Comparison of ENCODE assay signal across 11 cellular contexts in the genomic region with DNA sequence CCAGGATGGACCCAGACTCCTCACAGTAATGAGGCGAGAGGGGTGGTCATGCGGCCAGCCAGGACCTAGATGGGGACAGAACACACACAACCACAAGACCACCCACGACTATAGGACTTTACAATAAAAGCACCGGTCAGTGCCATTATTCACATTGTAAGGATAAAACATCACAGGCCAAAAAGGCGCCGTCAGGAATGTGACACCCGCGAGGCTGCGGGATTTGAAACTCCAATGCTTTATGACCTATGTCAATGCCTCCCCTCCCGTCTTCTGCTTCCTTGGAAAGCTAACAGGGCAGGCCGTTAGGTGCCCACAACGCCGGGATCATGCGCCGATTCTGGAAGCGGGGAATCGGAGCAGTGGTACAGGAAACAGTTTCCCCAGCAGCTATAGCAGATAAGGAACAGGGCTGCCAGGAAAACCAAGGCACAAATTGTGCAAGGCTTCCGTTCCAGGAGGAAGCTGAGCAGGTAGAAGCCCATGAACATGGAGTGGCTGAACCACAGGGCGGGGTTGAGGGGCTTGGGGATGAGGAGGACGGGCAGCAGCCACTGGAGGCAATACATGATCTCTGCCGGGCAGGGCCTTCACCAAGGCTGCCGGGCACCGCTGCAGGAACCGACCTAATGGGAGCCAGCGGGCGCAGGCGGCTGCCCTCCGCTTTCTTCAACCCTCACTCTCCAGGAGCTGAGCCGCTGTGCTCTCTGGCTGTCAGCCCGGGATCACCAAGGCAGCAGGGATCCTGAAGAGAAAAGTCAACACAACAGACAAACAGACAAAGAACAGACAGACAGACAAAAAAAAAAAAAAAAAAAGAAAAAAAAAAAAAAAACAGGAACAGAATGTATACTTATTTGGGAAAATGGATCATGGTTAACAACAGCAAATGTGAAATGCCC. TPM values are rescaled to one million over a fixed set of nuclear protein-coding genes. Genes with fewer than 3 reads are reported as not detected.
A peak's percentile ranks its signal among the peaks of the same experiment; 100 is the strongest.
DNase-seq lines count a peak whose midpoint lies in the region; ATAC-seq, FAIRE-seq and TF ChIP-seq lines count a peak whose summit lies in the region.
"Had no signal": no experiment of that assay in that cellular context is flagged by ENCODE, and none has a peak within 500 bp of the region (broad histone marks: within the 10 kb centered on the region; RNA-seq: fewer than 3 reads in every experiment).

No MANE protein-coding gene starts in this region.

- no peaks in the 10 kb centered on the region for H3K27me3 Mint-ChIP-seq in activated B cell treated with CpG ODN at 0.5 μM for 24 hours
- H3K27me3 Mint-ChIP-seq in activated CD4-positive, alpha-beta memory T cell treated with anti-CD3 and anti-CD28 coated beads, Interleukin-2, amount 10 ng/mL, durations not matched to agents 7 days and 5 days, result no peaks in the 10 kb centered on the region
- H3K27me3 Mint-ChIP-seq: stimulated activated naive CD8-positive, alpha-beta T cell treated with anti-CD3 and anti-CD28 coated beads, Interleukin-15, Interleukin-2, amounts not matched to agents 100 ng/mL and 50 ng/mL, for 24 hours had no signal

- H3K27me3 ChIP-seq in HepG2 (ENCODE audit: control insufficient read depth in 1 of 2, insufficient read depth in 2 of 2, low read length in 2 of 2), result no peaks in the 10 kb centered on the region

- no peak for TF ChIP-seq EP300 in HepG2 (IDR thresholded peaks at IDR 0.05; ENCODE audit: low read depth in 2 of 2, low read length in 2 of 2)
- no peak for TF ChIP-seq EP300 in HepG2 (CRISPR knock-in tag; IDR thresholded peaks at IDR 0.05; ENCODE audit: borderline replicate concordance)

- in situ Hi-C loops in HepG2 (cut with HindIII; ENCODE audit: extremely low pct_ligation_motif_present, low pct_unique_long_range_greater_than_20kb), result no loop called here

- ATAC-seq in activated B cell treated with CpG ODN at 0.5 μM for 24 hours (ENCODE audit: low read depth) (no peak), HepG2 (peak; percentile 13; the same call in 1 of the 3 replicates), HG03460 (IDR thresholded peaks at IDR 0.05; ENCODE audit: unreplicated experiment) (no peak)
- ATAC-seq in activated naive CD4-positive, alpha-beta T cell treated with anti-CD3 and anti-CD28 coated beads, Interleukin-2, amount 50 U/mL, for 72 hours, result no peak

- no peak for TF ChIP-seq RAD21 in HepG2 (CRISPR knock-in tag; IDR thresholded peaks at IDR 0.05)

- POLR2A ChIA-PET in activated B cell treated with CpG ODN at 0.5 μM for 24 hours (lab: Charles Lee), result no interaction called here
- POLR2A ChIA-PET in HepG2 (lab: Yijun Ruan, JAX), result interaction anchor here (0.9 to 1.8 kb wide), 3 partner anchors 10 to 13 kb away, joined by 3 to 6 read pairs (median 6); no protein-coding TSS in a partner anchor
- POLR2A ChIA-PET in activated CD4-positive, alpha-beta memory T cell treated with anti-CD3 and anti-CD28 coated beads, Interleukin-2, amount 10 ng/mL, durations not matched to agents 7 days and 5 days (lab: Charles Lee), result no interaction called here

- peaks cover 38% of the 10 kb centered on the region for H3K4me1 Mint-ChIP-seq in activated B cell treated with CpG ODN at 0.5 μM for 24 hours
- peaks cover 8% of the 10 kb centered on the region for H3K4me1 Mint-ChIP-seq in activated CD4-positive, alpha-beta memory T cell treated with anti-CD3 and anti-CD28 coated beads, Interleukin-2, amount 10 ng/mL, durations not matched to agents 7 days and 5 days

- DNase-seq in NCI-H1105 treated with DMSO at 0.1 percent for 48 hours (lab: John Stamatoyannopoulos, UW) (peak; percentile 44), activated B cell treated with CpG ODN at 0.5 μM for 24 hours (peak; percentile 3), HepG2 (ENCODE audit: low spot score) (no peak), substantia nigra (lab: John Stamatoyannopoulos, UW) (peak in 33 of 49 donors; percentile 13 to 78 (median 41))
- DNase-seq in activated CD4-positive, alpha-beta memory T cell treated with anti-CD3 and anti-CD28 coated beads, Interleukin-2, amount 10 ng/mL, durations not matched to agents 7 days and 5 days, result no peak
- no peak for DNase-seq in activated naive CD4-positive, alpha-beta T cell treated with anti-CD3 and anti-CD28 coated beads, Interleukin-2, amount 50 U/mL, for 72 hours (ENCODE audit: low spot score in 2 of 2)
- DNase-seq: activated T-cell treated with anti-CD3 and anti-CD28 coated beads, Interleukin-2, amount 50 U/mL, for 48 hours had no signal

- peaks cover 27% of the 10 kb centered on the region for H4K20me1 ChIP-seq in HepG2 (ENCODE audit: insufficient read depth, low read length)

- 93% methylated on average over 30 of the region's 30 CpGs for WGBS in HepG2 (ENCODE audit: low lambda C conversion rate)

- CTCF ChIA-PET in activated B cell treated with CpG ODN at 0.5 μM for 24 hours (lab: Charles Lee), result no interaction called here
- CTCF ChIA-PET in HepG2 (lab: Yijun Ruan, JAX; ENCODE audit: low intra/inter-chr PET ratio, low total read pairs), result no interaction called here
- CTCF ChIA-PET in activated CD4-positive, alpha-beta memory T cell treated with anti-CD3 and anti-CD28 coated beads, Interleukin-2, amount 10 ng/mL, durations not matched to agents 7 days and 5 days (lab: Charles Lee), result no interaction called here

- no peak overlapping the region for H3K9ac ChIP-seq in HepG2 (ENCODE audit: insufficient read depth, low read depth, low read length)

- H3K36me3 ChIP-seq in HepG2 (replicated peaks in 1 of 2; ENCODE audit: control insufficient read depth in 1 of 2, insufficient read depth in 2 of 2, low read length in 2 of 2), result peaks cover 20 to 52% of the 10 kb centered on the region in 2 experiments

- H3K4me1 ChIP-seq in HepG2 (ENCODE audit: insufficient read depth, low read length), result peaks cover 38% of the 10 kb centered on the region

- no peak overlapping the region for H3K4me2 ChIP-seq in HepG2 (ENCODE audit: low read depth, low read length)

- TF ChIP-seq CTCF in activated B cell treated with CpG ODN at 0.5 μM for 24 hours (IDR thresholded peaks at IDR 0.05) (no peak), HepG2 (CRISPR knock-in tag; IDR thresholded peaks at IDR 0.05) (no peak)

- peaks cover 72% of the 10 kb centered on the region for H3K36me3 Mint-ChIP-seq in activated B cell treated with CpG ODN at 0.5 μM for 24 hours (ENCODE audit: low read depth)
- peaks cover 33% of the 10 kb centered on the region for H3K36me3 Mint-ChIP-seq in activated CD4-positive, alpha-beta memory T cell treated with anti-CD3 and anti-CD28 coated beads, Interleukin-2, amount 10 ng/mL, durations not matched to agents 7 days and 5 days (ENCODE audit: low read depth)
- H3K36me3 Mint-ChIP-seq in activated naive CD4-positive, alpha-beta T cell treated with anti-CD3 and anti-CD28 coated beads, Interleukin-2, amount 50 U/mL, for 72 hours, result no peaks in the 10 kb centered on the region

- FAIRE-seq in HepG2 (lab: Jason Lieb, UNC), result no peak

- no peaks in the 10 kb centered on the region for H3K9me3 ChIP-seq in HepG2 (ENCODE audit: low read length)

- H2AFZ ChIP-seq in HepG2 (ENCODE audit: low read length), result no peak overlapping the region

- no peaks in the 10 kb centered on the region for H3K9me3 Mint-ChIP-seq in activated B cell treated with CpG ODN at 0.5 μM for 24 hours
- no peaks in the 10 kb centered on the region for H3K9me3 Mint-ChIP-seq in activated CD4-positive, alpha-beta memory T cell treated with anti-CD3 and anti-CD28 coated beads, Interleukin-2, amount 10 ng/mL, durations not matched to agents 7 days and 5 days
- H3K9me3 Mint-ChIP-seq in activated naive CD4-positive, alpha-beta T cell treated with anti-CD3 and anti-CD28 coated beads, Interleukin-2, amount 50 U/mL, for 72 hours, result no peaks in the 10 kb centered on the region
- H3K9me3 Mint-ChIP-seq: stimulated activated naive CD8-positive, alpha-beta T cell treated with anti-CD3 and anti-CD28 coated beads, Interleukin-15, Interleukin-2, amounts not matched to agents 100 ng/mL and 50 ng/mL, for 24 hours had no signal

- H3K79me2 ChIP-seq in HepG2 (ENCODE audit: insufficient read depth, low read length), result peaks cover 61% of the 10 kb centered on the region

- intact Hi-C loops in activated B cell treated with CpG ODN at 0.5 μM for 24 hours (cut with micrococcal nuclease), result no loop called here
- intact Hi-C loops in HepG2 (cut with micrococcal nuclease; ENCODE audit: unreplicated experiment), result no loop called here

- BruUV-seq in HepG2 (replicated peaks; lab: Mats Ljungman, UMichigan), result no TSS peak

- no peak overlapping the region for H3K27ac Mint-ChIP-seq in activated B cell treated with CpG ODN at 0.5 μM for 24 hours
- H3K27ac Mint-ChIP-seq in activated CD4-positive, alpha-beta memory T cell treated with anti-CD3 and anti-CD28 coated beads, Interleukin-2, amount 10 ng/mL, durations not matched to agents 7 days and 5 days, result no peak overlapping the region
- H3K27ac Mint-ChIP-seq in activated naive CD4-positive, alpha-beta T cell treated with anti-CD3 and anti-CD28 coated beads, Interleukin-2, amount 50 U/mL, for 72 hours, result peak overlapping the region in 1 of 2 donors; percentile 1
- H3K27ac Mint-ChIP-seq: stimulated activated naive CD8-positive, alpha-beta T cell treated with anti-CD3 and anti-CD28 coated beads, Interleukin-15, Interleukin-2, amounts not matched to agents 100 ng/mL and 50 ng/mL, for 24 hours had no signal

- no peak for TF ChIP-seq POLR2A in HepG2 (IDR thresholded peaks at IDR 0.05; ENCODE audit: insufficient read depth in 1 of 2, low read depth in 2 of 2, low read length in 2 of 2)

- H3K4me3 Mint-ChIP-seq in activated B cell treated with CpG ODN at 0.5 μM for 24 hours, result no peak overlapping the region
- H3K4me3 Mint-ChIP-seq in activated CD4-positive, alpha-beta memory T cell treated with anti-CD3 and anti-CD28 coated beads, Interleukin-2, amount 10 ng/mL, durations not matched to agents 7 days and 5 days, result no peak overlapping the region
- H3K4me3 Mint-ChIP-seq: stimulated activated naive CD8-positive, alpha-beta T cell treated with anti-CD3 and anti-CD28 coated beads, Interleukin-15, Interleukin-2, amounts not matched to agents 100 ng/mL and 50 ng/mL, for 24 hours had no signal

- H3K4me3 ChIP-seq in HepG2 (replicated peaks in 1 of 3; ENCODE audit: insufficient read depth in 1 of 3, low read depth in 2 of 3, low read length in 3 of 3), result no peak overlapping the region
- H3K4me3 ChIP-seq: coronary artery had no signal

- peak overlapping the region; percentile 27 for H3K27ac ChIP-seq in HepG2 (ENCODE audit: extremely low read length, insufficient read depth, low read length)
- H3K27ac ChIP-seq in substantia nigra (ENCODE audit: low read depth, low read length, poor library complexity, severe bottlenecking), result no peak overlapping the region

RNA-seq across cellular contexts. Expression of a gene that starts 2.2 kb away (rescaled TPM):
- 0.40 TPM in 1 of 2 replicates, not detected in the other for total RNA-seq in activated B cell treated with CpG ODN at 0.5 μM for 24 hours
- not detected in 2 replicates for total RNA-seq in HepG2 (2016; rRNA removed; fragmentation: Illumina TruSeq; extraction: Trizol)
- total RNA-seq in HepG2 (2016; cell fraction: cytosol; rRNA removed; fragmentation: Illumina TruSeq; extraction: Trizol; ENCODE audit: low read depth), result not detected in 2 replicates
- not detected in 2 replicates for total RNA-seq in HepG2 (2016; cell fraction: insoluble cytoplasmic fraction; rRNA removed; fragmentation: Illumina TruSeq; extraction: Trizol)
- not detected in 2 replicates for total RNA-seq in HepG2 (2016; cell fraction: membrane; rRNA removed; fragmentation: Illumina TruSeq; extraction: Trizol)
- not detected in 2 replicates for total RNA-seq in HepG2 (2016; cell fraction: nucleus; rRNA removed; fragmentation: Illumina TruSeq; extraction: Trizol)
- polyA plus RNA-seq in HepG2 (2011; rRNA removed), result not detected in 2 replicates
- not detected in 2 replicates for polyA plus RNA-seq in HepG2 (2011; cell fraction: cytosol; rRNA removed)
- not detected in 2 replicates for polyA plus RNA-seq in HepG2 (2011; cell fraction: nucleus; rRNA removed)
- 1.4 and 1.6 TPM in 2 replicates for polyA plus RNA-seq in HepG2 (2012)
- not detected in 2 replicates for polyA plus RNA-seq in HepG2 (2016; cell fraction: cytosol; fragmentation: Illumina TruSeq; extraction: Trizol; ENCODE audit: low read depth)
- not detected in 2 replicates for polyA plus RNA-seq in HepG2 (2016; cell fraction: insoluble cytoplasmic fraction; fragmentation: Illumina TruSeq; extraction: Trizol; ENCODE audit: low read depth)
- polyA plus RNA-seq in HepG2 (2016; cell fraction: membrane; fragmentation: Illumina TruSeq; extraction: Trizol; ENCODE audit: low read depth), result not detected in 2 replicates
- not detected in 2 replicates for polyA plus RNA-seq in HepG2 (2016; cell fraction: nucleus; fragmentation: Illumina TruSeq; extraction: Trizol; ENCODE audit: insufficient read depth, low read depth)
- polyA minus RNA-seq in HepG2 (2011; rRNA and poly(A)+ RNA removed; ENCODE audit: low replicate concordance), result not detected in 2 replicates
- polyA minus RNA-seq in HepG2 (2011; cell fraction: cytosol; rRNA and poly(A)+ RNA removed), result not detected in 2 replicates
- polyA minus RNA-seq in HepG2 (2011; cell fraction: nucleus; rRNA and poly(A)+ RNA removed), result not detected in 2 replicates
- total RNA-seq in activated CD4-positive, alpha-beta memory T cell treated with anti-CD3 and anti-CD28 coated beads, Interleukin-2, amount 10 ng/mL, durations not matched to agents 7 days and 5 days, result not detected
- total RNA-seq in activated naive CD4-positive, alpha-beta T cell treated with anti-CD3 and anti-CD28 coated beads, Interleukin-2, amount 50 U/mL, for 72 hours, result 1 to 10 TPM in 1 of 2 donors, under 1 TPM in 1; 0.93 to 2.1 TPM
- total RNA-seq: T-helper 1 cell treated with Interleukin-12 subunit alpha and Interleukin-12 subunit beta and Interleukin-4 antibody, amounts not matched to agents 30 ng/mL and 1 ng/mL, for 36 hours had no signal

RNA-seq across cellular contexts. Expression of a gene that starts 8.8 kb away (rescaled TPM):
- total RNA-seq in activated B cell treated with CpG ODN at 0.5 μM for 24 hours (70.3 and 78.0 TPM in 2 replicates), HepG2 (2016; rRNA removed; fragmentation: Illumina TruSeq; extraction: Trizol) (34.9 and 52.4 TPM in 2 replicates)
- total RNA-seq in HepG2 (2016; cell fraction: cytosol; rRNA removed; fragmentation: Illumina TruSeq; extraction: Trizol; ENCODE audit: low read depth), result 17.2 and 22.5 TPM in 2 replicates
- total RNA-seq in HepG2 (2016; cell fraction: insoluble cytoplasmic fraction; rRNA removed; fragmentation: Illumina TruSeq; extraction: Trizol), result 38.0 and 49.3 TPM in 2 replicates
- total RNA-seq in HepG2 (2016; cell fraction: membrane; rRNA removed; fragmentation: Illumina TruSeq; extraction: Trizol), result 51.0 and 56.2 TPM in 2 replicates
- total RNA-seq in HepG2 (2016; cell fraction: nucleus; rRNA removed; fragmentation: Illumina TruSeq; extraction: Trizol), result 51.2 and 62.7 TPM in 2 replicates
- polyA plus RNA-seq in HepG2 (2011; rRNA removed), result 86.8 and 87.3 TPM in 2 replicates
- polyA plus RNA-seq in HepG2 (2011; cell fraction: cytosol; rRNA removed), result 70.1 and 103 TPM in 2 replicates
- polyA plus RNA-seq in HepG2 (2011; cell fraction: nucleus; rRNA removed), result 88.0 and 105 TPM in 2 replicates
- 48.1 and 53.7 TPM in 2 replicates for polyA plus RNA-seq in HepG2 (2012)
- 20.3 and 24.7 TPM in 2 replicates for polyA plus RNA-seq in HepG2 (2016; cell fraction: cytosol; fragmentation: Illumina TruSeq; extraction: Trizol; ENCODE audit: low read depth)
- polyA plus RNA-seq in HepG2 (2016; cell fraction: insoluble cytoplasmic fraction; fragmentation: Illumina TruSeq; extraction: Trizol; ENCODE audit: low read depth), result 48.7 and 55.1 TPM in 2 replicates
- polyA plus RNA-seq in HepG2 (2016; cell fraction: membrane; fragmentation: Illumina TruSeq; extraction: Trizol; ENCODE audit: low read depth), result 52.2 and 55.0 TPM in 2 replicates
- polyA plus RNA-seq in HepG2 (2016; cell fraction: nucleus; fragmentation: Illumina TruSeq; extraction: Trizol; ENCODE audit: insufficient read depth, low read depth), result 97.6 and 101 TPM in 2 replicates
- polyA minus RNA-seq in HepG2 (2011; rRNA and poly(A)+ RNA removed; ENCODE audit: low replicate concordance), result 129 and 137 TPM in 2 replicates
- 28.5 and 36.9 TPM in 2 replicates for polyA minus RNA-seq in HepG2 (2011; cell fraction: cytosol; rRNA and poly(A)+ RNA removed)
- polyA minus RNA-seq in HepG2 (2011; cell fraction: nucleus; rRNA and poly(A)+ RNA removed), result 87.7 and 95.1 TPM in 2 replicates
- total RNA-seq in activated CD4-positive, alpha-beta memory T cell treated with anti-CD3 and anti-CD28 coated beads, Interleukin-2, amount 10 ng/mL, durations not matched to agents 7 days and 5 days, result 10 to 100 TPM; 37.7 to 39.4 TPM
- total RNA-seq in activated naive CD4-positive, alpha-beta T cell treated with anti-CD3 and anti-CD28 coated beads, Interleukin-2, amount 50 U/mL, for 72 hours, result 10 to 100 TPM; 21.0 to 36.2 TPM

Comparison
In these comparisons a context has a peak if more than half of its experiments do, and no peak if none do; other contexts are left out.
1. DNase-seq: peak in NCI-H1105 treated with DMSO at 0.1 percent for 48 hours (single experiment), activated B cell treated with CpG ODN at 0.5 μM for 24 hours (single experiment) and substantia nigra (33 of 49); none in HepG2 (single experiment), activated CD4-positive, alpha-beta memory T cell treated with anti-CD3 and anti-CD28 coated beads, Interleukin-2, amount 10 ng/mL, durations not matched to agents 7 days and 5 days (single experiment) and activated naive CD4-positive, alpha-beta T cell treated with anti-CD3 and anti-CD28 coated beads, Interleukin-2, amount 50 U/mL, for 72 hours (0 of 2).